Comparison of ENCODE assay signal across 11 cellular contexts in genomic region chr6:150169609-150170008, GRCh38. TPM values are rescaled to one million over a fixed set of nuclear protein-coding genes. Genes with fewer than 3 reads are reported as not detected.
DNase-seq lines count a peak whose midpoint lies in the region; ATAC-seq and TF ChIP-seq lines count a peak whose summit lies in the region.
"Had no signal": no experiment of that assay in that cellular context is flagged by ENCODE, and none has a peak within 500 bp of the region (broad histone marks: within the 10 kb centered on the region; RNA-seq: fewer than 3 reads in every experiment).

No MANE protein-coding gene starts in this region.

- no peak for ATAC-seq in HG03097 (IDR thresholded peaks at IDR 0.05; ENCODE audit: low FRiP score, unreplicated experiment)
- ATAC-seq: Panc1 had no signal

- CTCF ChIA-PET in RWPE1 (lab: Yijun Ruan, JAX): no interaction called here

- DNase-seq in activated gamma-delta T cell treated with anti-CD3 and anti-CD28 coated beads, Interleukin-2, amount 50 U/mL, for 16 hours (ENCODE audit: low read depth): peak; percentile 4
- no peak for DNase-seq in activated gamma-delta T cell (lab: John Stamatoyannopoulos, UW)
- DNase-seq in RWPE1 (ENCODE audit: low spot score): peak; percentile 83
- DNase-seq in epithelial cell of proximal tubule (ENCODE audit: low read depth): peak; percentile 66
- peak; percentile 46 for DNase-seq in stimulated activated CD8-positive, alpha-beta memory T cell treated with anti-CD3 and anti-CD28 coated beads, Interleukin-4, amount 100 ng/mL, for 48 hours
- DNase-seq in NCI-H1105 treated with DMSO at 0.1 percent for 48 hours (lab: John Stamatoyannopoulos, UW): no peak
- DNase-seq in nucleus accumbens (lab: John Stamatoyannopoulos, UW): no peak
- DNase-seq: MM.1S had no signal

- no peak overlapping the region for H3K4me3 ChIP-seq in epithelial cell of proximal tubule (ENCODE audit: low read depth, low read length)

- TF ChIP-seq CTCF in RWPE1 (conservative IDR thresholded peaks at IDR 0.05; ENCODE audit: low read depth) (no peak), epithelial cell of proximal tubule (conservative IDR thresholded peaks at IDR 0.05; ENCODE audit: low read depth, low read length) (no peak)

- no peak overlapping the region for H3K27ac ChIP-seq in RWPE1
- H3K27ac ChIP-seq: C4-2B had no signal

- POLR2A ChIA-PET in RWPE1 (lab: Yijun Ruan, JAX; ENCODE audit: low non-redundant PET): no interaction called here

RNA-seq across cellular contexts. Expression of gene PPP1R14C, which starts 26.8 kb away (rescaled TPM):
- 26.3 and 27.0 TPM in 2 replicates for total RNA-seq in epithelial cell of proximal tubule

Comparison
In these comparisons a context has a peak if more than half of its experiments do, and no peak if none do; other contexts are left out.
1. DNase-seq: peak in activated gamma-delta T cell treated with anti-CD3 and anti-CD28 coated beads, Interleukin-2, amount 50 U/mL, for 16 hours (single experiment), RWPE1 (single experiment), epithelial cell of proximal tubule (single experiment) and stimulated activated CD8-positive, alpha-beta memory T cell treated with anti-CD3 and anti-CD28 coated beads, Interleukin-4, amount 100 ng/mL, for 48 hours (single experiment); none in activated gamma-delta T cell (single experiment), NCI-H1105 treated with DMSO at 0.1 percent for 48 hours (single experiment) and nucleus accumbens (0 of 56).